ENCODE assay signal across 9 cellular contexts in the genomic region with DNA sequence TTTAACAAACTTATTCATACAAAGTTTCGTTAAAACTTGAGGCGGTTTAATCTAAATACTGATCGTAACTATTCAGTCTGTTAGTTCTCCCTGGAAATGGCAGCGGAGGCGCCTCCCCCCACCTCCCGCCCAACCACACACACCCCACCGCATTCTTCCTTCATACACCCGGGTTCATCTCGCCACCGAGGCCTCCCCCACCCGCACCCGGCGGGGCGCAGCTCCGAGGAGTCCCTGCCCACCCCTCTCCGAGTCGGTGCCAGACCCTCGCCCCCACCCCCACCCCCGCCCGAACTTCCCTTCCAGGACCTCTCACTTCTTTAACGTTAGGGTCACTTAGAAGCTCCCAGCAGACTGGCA.
DNase-seq lines count a peak whose midpoint lies in the region; ATAC-seq lines count a peak whose summit lies in the region.
"Had no signal": no experiment of that assay in that cellular context is flagged by ENCODE, and none has a peak within 500 bp of the region (broad histone marks: within the 10 kb centered on the region; RNA-seq: fewer than 3 reads in every experiment).

No MANE protein-coding gene starts in this region.

- peaks cover 32% of the 10 kb centered on the region for H3K4me1 ChIP-seq in iPS-18a (ENCODE audit: control insufficient read depth, low read depth, low read length)

- H3K9me3 ChIP-seq in iPS-18a (ENCODE audit: control insufficient read depth, low read depth, low read length): no peaks in the 10 kb centered on the region

- H3K4me3 Mint-ChIP-seq in stimulated activated effector memory CD8-positive, alpha-beta T cell treated with anti-CD3 and anti-CD28 coated beads, Interleukin-12 subunit alpha, Interleukin-12 subunit beta, amount 100 ng/mL, for 72 hours: peak overlapping the region; percentile 86

- H3K36me3 ChIP-seq in iPS-18a (ENCODE audit: control insufficient read depth, low read depth, low read length): no peaks in the 10 kb centered on the region

- H3K27me3 ChIP-seq in iPS-18a (ENCODE audit: control insufficient read depth, insufficient read depth, low read length): peaks cover 66% of the 10 kb centered on the region

- peak overlapping the region; percentile 55 for H3K27ac ChIP-seq in angular gyrus (ENCODE audit: low read depth, low read length)
- no peak overlapping the region for H3K27ac ChIP-seq in iPS-18a (ENCODE audit: low read length)
- H3K27ac ChIP-seq: 22Rv1 had no signal

- H3K9ac ChIP-seq in iPS-18a (ENCODE audit: low read length): peak overlapping the region; percentile 50

- peak overlapping the region; percentile 54 for H3K27ac Mint-ChIP-seq in stimulated activated effector memory CD8-positive, alpha-beta T cell treated with anti-CD3 and anti-CD28 coated beads, Interleukin-12 subunit alpha, Interleukin-12 subunit beta, amount 100 ng/mL, for 72 hours

- peaks cover 33% of the 10 kb centered on the region for H3K4me1 Mint-ChIP-seq in stimulated activated effector memory CD8-positive, alpha-beta T cell treated with anti-CD3 and anti-CD28 coated beads, Interleukin-12 subunit alpha, Interleukin-12 subunit beta, amount 100 ng/mL, for 72 hours

- no peaks in the 10 kb centered on the region for H3K9me3 Mint-ChIP-seq in stimulated activated effector memory CD8-positive, alpha-beta T cell treated with anti-CD3 and anti-CD28 coated beads, Interleukin-12 subunit alpha, Interleukin-12 subunit beta, amount 100 ng/mL, for 72 hours

- DNase-seq in DMS 273 (lab: John Stamatoyannopoulos, UW; ENCODE audit: unreplicated experiment) (peak; percentile 64), DMS 273 treated with DMSO at 0.1 percent for 48 hours (lab: John Stamatoyannopoulos, UW) (no peak), NCI-H1092 treated with DMSO at 0.1 percent for 48 hours (lab: John Stamatoyannopoulos, UW) (peak; percentile 67), AG08395 (ENCODE audit: low spot score) (no peak)
- no peak for DNase-seq in stimulated activated effector memory CD8-positive, alpha-beta T cell treated with anti-CD3 and anti-CD28 coated beads, Interleukin-12 subunit alpha, Interleukin-12 subunit beta, amount 100 ng/mL, for 72 hours (ENCODE audit: low spot score in 2 of 2)

- peak overlapping the region; percentile 87 for H3K4me3 ChIP-seq in iPS-18a (ENCODE audit: low read length)

- peaks cover 17% of the 10 kb centered on the region for H3K36me3 Mint-ChIP-seq in stimulated activated effector memory CD8-positive, alpha-beta T cell treated with anti-CD3 and anti-CD28 coated beads, Interleukin-12 subunit alpha, Interleukin-12 subunit beta, amount 100 ng/mL, for 72 hours

- ATAC-seq in stimulated activated effector memory CD8-positive, alpha-beta T cell treated with anti-CD3 and anti-CD28 coated beads, Interleukin-12 subunit alpha, Interleukin-12 subunit beta, amount 100 ng/mL, for 72 hours: no peak
- ATAC-seq in HG02885 (IDR thresholded peaks at IDR 0.05; ENCODE audit: poor library complexity, unreplicated experiment): no peak

Comparison
In these comparisons a context has a peak if more than half of its experiments do, and no peak if none do; other contexts are left out.
1. DNase-seq: peak in DMS 273 (single experiment) and NCI-H1092 treated with DMSO at 0.1 percent for 48 hours (single experiment); none in DMS 273 treated with DMSO at 0.1 percent for 48 hours (single experiment), stimulated activated effector memory CD8-positive, alpha-beta T cell treated with anti-CD3 and anti-CD28 coated beads, Interleukin-12 subunit alpha, Interleukin-12 subunit beta, amount 100 ng/mL, for 72 hours (0 of 2) and AG08395 (single experiment).